ENCODE assay signal across 8 cellular contexts in the genomic region with DNA sequence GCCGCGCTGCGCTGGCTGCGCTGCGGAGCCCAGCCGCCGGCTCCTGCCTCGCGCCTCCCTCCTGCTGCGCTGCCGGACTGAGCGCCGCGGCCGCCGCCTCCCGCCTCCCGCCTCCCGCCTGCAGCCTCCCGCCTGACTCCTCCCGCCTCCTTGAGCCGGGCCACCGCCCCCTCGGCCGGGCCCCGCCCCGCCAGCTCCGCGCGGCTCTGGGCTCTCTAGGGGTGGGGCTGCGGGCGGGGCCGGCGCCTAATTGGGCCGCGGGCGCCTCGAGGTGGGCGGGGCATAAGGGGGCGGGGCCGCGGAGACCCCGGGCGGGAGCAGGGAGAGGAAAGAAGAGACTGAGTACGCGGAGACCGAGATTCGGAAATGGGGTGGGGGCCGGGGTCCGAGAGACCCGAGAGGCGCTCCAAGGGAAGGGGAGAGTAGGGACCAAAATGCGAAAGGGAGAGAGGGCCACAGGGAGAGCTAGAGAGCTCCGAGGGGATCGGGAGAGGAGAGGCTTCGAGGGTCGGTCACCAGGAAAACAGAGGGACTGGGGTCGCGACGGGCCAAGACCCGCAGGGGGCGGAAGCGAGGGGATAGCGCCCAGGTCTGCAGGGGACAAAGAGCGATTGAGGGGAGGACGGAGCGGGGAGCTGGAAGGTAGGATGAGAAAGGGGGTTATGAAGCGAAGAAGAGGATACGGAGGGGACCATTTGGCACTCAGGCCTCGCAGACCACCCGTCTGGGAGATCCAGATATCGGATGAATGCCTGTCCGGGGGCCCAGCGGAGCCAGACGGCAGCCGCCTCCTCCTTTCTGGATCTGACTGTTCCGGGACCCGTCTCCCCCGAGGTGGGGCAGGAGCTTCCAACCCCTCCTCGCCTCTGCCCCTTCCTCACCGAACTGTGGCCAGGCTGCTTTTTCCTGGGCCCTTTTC. TPM values are rescaled to one million over a fixed set of nuclear protein-coding genes. Genes with fewer than 3 reads are reported as not detected.
DNase-seq lines count a peak whose midpoint lies in the region; TF ChIP-seq lines count a peak whose summit lies in the region.

A gene (minus strand): TSS at position 79 of the 919 bp plus-strand sequence. CDS start 255 bp downstream, outside the sequence.

- H3K36me3 ChIP-seq in osteoblast (ENCODE audit: insufficient read depth, low read length), result no peaks in the 10 kb centered on the region

- H3K9me3 Mint-ChIP-seq in activated naive CD4-positive, alpha-beta T cell treated with anti-CD3 and anti-CD28 coated beads for 36 hours, result no peaks in the 10 kb centered on the region

- peak within 1 kb of the TSS; percentile 88 for H3K4me2 ChIP-seq in osteoblast (ENCODE audit: insufficient read depth, low read length)

- DNase-seq in DMS79 (lab: John Stamatoyannopoulos, UW) (peak; percentile 77), H4 (ENCODE audit: low spot score) (peak; percentile 78), M059J (ENCODE audit: low read depth) (peak; percentile 88), SK-N-DZ (ENCODE audit: low spot score) (peak; percentile 94), glomerular visceral epithelial cell (ENCODE audit: extremely low spot score) (peak; percentile 96), osteoblast (ENCODE audit: insufficient read length, low spot score, missing footprints) (peak; percentile 100), superior temporal gyrus (ENCODE audit: extremely low spot score) (peak; percentile 66)
- peak; percentile 86 for DNase-seq in activated naive CD4-positive, alpha-beta T cell treated with anti-CD3 and anti-CD28 coated beads for 36 hours

- H3K27me3 Mint-ChIP-seq in activated naive CD4-positive, alpha-beta T cell treated with anti-CD3 and anti-CD28 coated beads for 36 hours (ENCODE audit: low read depth), result peaks cover 51% of the 10 kb centered on the region

- H3K36me3 Mint-ChIP-seq in activated naive CD4-positive, alpha-beta T cell treated with anti-CD3 and anti-CD28 coated beads for 36 hours (ENCODE audit: low read depth), result no peaks in the 10 kb centered on the region

- no peak for TF ChIP-seq CTCF in osteoblast (IDR thresholded peaks at IDR 0.05; ENCODE audit: extremely low read depth, low read depth, low read length)

- peaks cover 46% of the 10 kb centered on the region for H3K27me3 ChIP-seq in osteoblast (ENCODE audit: insufficient read depth, low read length)

- no peak within 1 kb of the TSS for H3K27ac Mint-ChIP-seq in activated naive CD4-positive, alpha-beta T cell treated with anti-CD3 and anti-CD28 coated beads for 36 hours

- H4K20me1 ChIP-seq in osteoblast (ENCODE audit: insufficient read depth, low read length), result no peaks in the 10 kb centered on the region

- H3K9me3 ChIP-seq in osteoblast (ENCODE audit: low read depth, low read length), result no peaks in the 10 kb centered on the region

- CTCF ChIA-PET in activated naive CD4-positive, alpha-beta T cell treated with anti-CD3 and anti-CD28 coated beads for 36 hours (lab: Charles Lee), result interaction anchor here (0.5 to 1.1 kb wide), 3 partner anchors 9 to 56 kb away, joined by 3 to 5 read pairs (median 3); no protein-coding TSS in a partner anchor

- H2AFZ ChIP-seq in osteoblast (ENCODE audit: low read length), result peak within 1 kb of the TSS; percentile 83

- peak within 1 kb of the TSS; percentile 59 for H3K4me3 Mint-ChIP-seq in activated naive CD4-positive, alpha-beta T cell treated with anti-CD3 and anti-CD28 coated beads for 36 hours

- H3K27ac ChIP-seq in osteoblast (ENCODE audit: low read depth, low read length), result no peak within 1 kb of the TSS

- peaks cover 23% of the 10 kb centered on the region for H3K4me1 ChIP-seq in osteoblast (ENCODE audit: insufficient read depth, low read length)

- intact Hi-C loops in activated naive CD4-positive, alpha-beta T cell treated with anti-CD3 and anti-CD28 coated beads for 36 hours (cut with micrococcal nuclease), result loop anchor here (1.0 to 2.0 kb wide), 4 partner anchors 21 to 93 kb away; a partner anchor contains a TSS

- H3K4me3 ChIP-seq in osteoblast (ENCODE audit: insufficient read depth, low read length), result peak within 1 kb of the TSS; percentile 71

- no peaks in the 10 kb centered on the region for H3K79me2 ChIP-seq in osteoblast (ENCODE audit: insufficient read depth, low read length)

- peaks cover 44% of the 10 kb centered on the region for H3K4me1 Mint-ChIP-seq in activated naive CD4-positive, alpha-beta T cell treated with anti-CD3 and anti-CD28 coated beads for 36 hours (ENCODE audit: low read depth)

RNA-seq across cellular contexts. Expression of the gene that starts here (rescaled TPM):
- total RNA-seq in H4 (2014; rRNA removed; shearing (Covaris generic)), result 5.3 and 7.1 TPM in 2 replicates
- total RNA-seq in M059J (2014; rRNA removed; shearing (Covaris generic)), result 14.7 and 21.4 TPM in 2 replicates
- polyA plus RNA-seq in SK-N-DZ (2014; cell fraction: cytosol; rRNA removed), result 51.6 and 83.8 TPM in 2 replicates
- 59.9 and 62.5 TPM in 2 replicates for polyA plus RNA-seq in SK-N-DZ (2014; cell fraction: nucleus; rRNA removed)
- under 1 TPM; 0.36 to 0.40 TPM for total RNA-seq in activated naive CD4-positive, alpha-beta T cell treated with anti-CD3 and anti-CD28 coated beads for 36 hours
- under 0.01 TPM in 1 of 2 replicates, not detected in the other for total RNA-seq in osteoblast

Comparison
In these comparisons a context has a peak if more than half of its experiments do, and no peak if none do; other contexts are left out.
1. Peak in DNase-seq in activated naive CD4-positive, alpha-beta T cell treated with anti-CD3 and anti-CD28 coated beads for 36 hours; RNA of the gene not detected or under 1 TPM.
2. Peak in DNase-seq, H3K4me3 ChIP-seq and H3K4me2 ChIP-seq in osteoblast; RNA of the gene not detected or under 1 TPM.